Comparison of ENCODE assay signal across 1 cellular context in the genomic region with DNA sequence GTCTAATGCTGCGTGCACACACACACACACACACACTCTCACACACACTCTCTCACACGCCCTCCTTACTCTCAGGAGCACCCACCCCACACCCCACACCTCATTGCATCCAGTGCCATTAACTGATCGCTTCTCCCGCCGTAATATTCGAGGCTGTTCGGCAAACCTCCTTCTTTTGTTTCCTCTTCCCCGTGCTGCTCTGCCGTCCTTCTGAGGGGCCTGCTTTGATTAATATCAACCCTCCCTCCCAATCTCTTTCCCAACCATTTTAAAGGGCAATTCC.
TF ChIP-seq lines count a peak whose summit lies in the region.

No MANE protein-coding gene starts in this region.

TF ChIP-seq in H1, 55 proteins besides CTCF, POLR2A, EP300 and RAD21 (continued from another document):
- no peak for TF ChIP-seq RFX5 (IDR thresholded peaks at IDR 0.05; ENCODE audit: borderline replicate concordance, low read depth, low read length)
- no peak for TF ChIP-seq TBP (IDR thresholded peaks at IDR 0.05; ENCODE audit: low read depth, low read length)
- no peak for TF ChIP-seq BACH1 (IDR thresholded peaks at IDR 0.05; ENCODE audit: low read length)
- TF ChIP-seq MAX (IDR thresholded peaks at IDR 0.05): no peak
- no peak for TF ChIP-seq SP4 (IDR thresholded peaks at IDR 0.05; ENCODE audit: low read length)
- TF ChIP-seq ATF3 (IDR thresholded peaks at IDR 0.05; ENCODE audit: insufficient read depth, low read depth, low read length): no peak
- no peak for TF ChIP-seq BRCA1 (IDR thresholded peaks at IDR 0.05; ENCODE audit: low read depth, low read length)
- TF ChIP-seq SAP30 (IDR thresholded peaks at IDR 0.05; ENCODE audit: insufficient read depth, insufficient replicate concordance, low read length): no peak
- TF ChIP-seq ASH2L (IDR thresholded peaks at IDR 0.05; ENCODE audit: low read length): no peak
- TF ChIP-seq GTF2F1 (IDR thresholded peaks at IDR 0.05; ENCODE audit: borderline replicate concordance, low read depth, low read length): no peak
- no peak for TF ChIP-seq JUND (IDR thresholded peaks at IDR 0.05; ENCODE audit: low read length)
- TF ChIP-seq HDAC6 (IDR thresholded peaks at IDR 0.05; ENCODE audit: low read depth, low read length): no peak
- no peak for TF ChIP-seq SRF (IDR thresholded peaks at IDR 0.05; ENCODE audit: low read depth, low read length)
